26 cellular contexts compared by ENCODE assay signal in the genomic region with DNA sequence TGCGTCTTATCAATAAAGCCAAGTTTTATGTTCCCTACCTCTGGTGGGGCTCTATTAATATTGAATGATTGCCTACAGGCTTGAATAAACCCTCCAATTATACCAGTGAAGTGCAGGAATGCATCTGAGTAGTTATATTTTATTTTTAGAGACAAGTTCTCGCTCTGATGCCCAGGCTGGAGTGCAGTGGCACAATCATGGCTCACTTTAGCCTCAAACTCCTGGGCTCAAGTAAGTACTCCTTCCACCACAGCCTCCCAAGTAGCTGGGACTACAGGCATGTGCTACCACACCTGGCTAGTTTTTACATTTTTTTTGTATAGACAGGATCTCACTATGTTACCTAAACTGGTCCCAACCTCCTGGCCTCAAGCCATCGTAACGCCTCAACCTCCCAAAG. TPM values are rescaled to one million over a fixed set of nuclear protein-coding genes. Genes with fewer than 3 reads are reported as not detected.
A peak's percentile ranks its signal among the peaks of the same experiment; 100 is the strongest.
DNase-seq lines count a peak whose midpoint lies in the region; ATAC-seq, FAIRE-seq and TF ChIP-seq lines count a peak whose summit lies in the region.
"Had no signal": no experiment of that assay in that cellular context is flagged by ENCODE, and none has a peak within 500 bp of the region (broad histone marks: within the 10 kb centered on the region; RNA-seq: fewer than 3 reads in every experiment).

No MANE protein-coding gene starts in this region.

- peak overlapping the region in 1 of 11 experiments; percentile 23; a peak in 1 of 22 replicates for H3K9ac ChIP-seq in BLaER1 treated with 17β-estradiol and CSF1 and Interleukin-3, amounts not matched to agents 10 nM and 100 nM
- H3K9ac ChIP-seq: BLaER1, SK-N-SH had no signal

- H3K9me3 ChIP-seq in BLaER1 treated with 17β-estradiol and CSF1 and Interleukin-3, amounts not matched to agents 10 nM and 100 nM (replicated peaks in 1 of 11): no peaks in the 10 kb centered on the region
- no peaks in the 10 kb centered on the region for H3K9me3 ChIP-seq in heart left ventricle
- no peaks in the 10 kb centered on the region for H3K9me3 ChIP-seq in gastrocnemius medialis
- H3K9me3 ChIP-seq: BLaER1, Peyer's patch, SK-N-SH had no signal

- WGBS in heart left ventricle, 4 donors: 79 to 92% (median 84%) methylated on average over 4 of the region's 4 CpGs

- peaks cover 6% of the 10 kb centered on the region for H3K4me1 Mint-ChIP-seq in mesothelial cell of epicardium

- peaks cover 12 to 43% (median 29%) of the 10 kb centered on the region in 10 experiments; a peak in 18 of 20 replicates for H3K4me1 ChIP-seq in BLaER1 treated with 17β-estradiol and CSF1 and Interleukin-3, amounts not matched to agents 10 nM and 100 nM
- H3K4me1 ChIP-seq in heart left ventricle (peaks cover 0 to 29% (median 9%) of the 10 kb centered on the region in 12 donors), gastrocnemius medialis (peaks cover 26 to 38% of the 10 kb centered on the region in 2 donors)
- H3K4me1 ChIP-seq: Peyer's patch had no signal

- no peak overlapping the region for H3K4me3 ChIP-seq in BLaER1 treated with 17β-estradiol and CSF1 and Interleukin-3, amounts not matched to agents 10 nM and 100 nM
- H3K4me3 ChIP-seq in HL-60 (replicated peaks; ENCODE audit: insufficient read depth, low read length) (no peak overlapping the region), heart left ventricle (no peak overlapping the region), gastrocnemius medialis (no peak overlapping the region)
- H3K4me3 ChIP-seq: BLaER1, Peyer's patch had no signal

- in situ Hi-C loops in gastrocnemius medialis (cut with MboI; ENCODE audit: low sequenced_read_pairs in 4 of 4): no loop called here

- H3K27me3 ChIP-seq in BLaER1 treated with 17β-estradiol and CSF1 and Interleukin-3, amounts not matched to agents 10 nM and 100 nM: no peaks in the 10 kb centered on the region
- no peaks in the 10 kb centered on the region for H3K27me3 ChIP-seq in HL-60 (ENCODE audit: insufficient read depth, poor library complexity, severe bottlenecking)
- no peaks in the 10 kb centered on the region for H3K27me3 ChIP-seq in heart left ventricle
- no peaks in the 10 kb centered on the region for H3K27me3 ChIP-seq in gastrocnemius medialis
- H3K27me3 ChIP-seq: BLaER1, Peyer's patch had no signal

- H3K27me3 Mint-ChIP-seq in mesothelial cell of epicardium (ENCODE audit: low read depth): no peaks in the 10 kb centered on the region

- peak overlapping the region in 5 of 11 experiments; percentile 19 to 68 (median 47); a peak in 8 of 22 replicates for H3K4me2 ChIP-seq in BLaER1 treated with 17β-estradiol and CSF1 and Interleukin-3, amounts not matched to agents 10 nM and 100 nM
- H3K4me2 ChIP-seq: BLaER1, SK-N-SH had no signal

- H3K36me3 Mint-ChIP-seq in mesothelial cell of epicardium: no peaks in the 10 kb centered on the region
- H3K36me3 Mint-ChIP-seq: CD4-positive, alpha-beta memory T cell had no signal

- no peaks in the 10 kb centered on the region; a peak in 1 of 22 replicates for H4K20me1 ChIP-seq in BLaER1 treated with 17β-estradiol and CSF1 and Interleukin-3, amounts not matched to agents 10 nM and 100 nM
- H4K20me1 ChIP-seq: BLaER1 had no signal

- TF ChIP-seq POLR2A in heart left ventricle (IDR thresholded peaks at IDR 0.05) (no peak), gastrocnemius medialis (IDR thresholded peaks at IDR 0.05) (no peak), H54 (IDR thresholded peaks at IDR 0.05; ENCODE audit: low read depth, low read length) (no peak)

- no peak overlapping the region for H3K27ac Mint-ChIP-seq in mesothelial cell of epicardium
- H3K27ac Mint-ChIP-seq: CD4-positive, alpha-beta memory T cell had no signal

- H3K4me3 Mint-ChIP-seq in mesothelial cell of epicardium: no peak overlapping the region
- H3K4me3 Mint-ChIP-seq: CD4-positive, alpha-beta memory T cell had no signal

- H3K27ac ChIP-seq in BLaER1 treated with 17β-estradiol and CSF1 and Interleukin-3, amounts not matched to agents 10 nM and 100 nM: peak overlapping the region in 8 of 11 experiments; percentile 34 to 71 (median 54); a peak in 15 of 22 replicates
- H3K27ac ChIP-seq in HL-60 (replicated peaks) (peak overlapping the region; percentile 69), heart left ventricle (peak overlapping the region in 5 of 12 donors; percentile 20 to 49 (median 42)), gastrocnemius medialis (peak overlapping the region; percentile 36 to 62 (median 60))
- H3K27ac ChIP-seq: BLaER1, Peyer's patch had no signal

- no peak for DNase-seq in HL-60 (ENCODE audit: low read depth in 1 of 2, low spot score in 1 of 2)
- DNase-seq in heart left ventricle: no peak
- DNase-seq in gastrocnemius medialis: no peak
- DNase-seq in H54 (ENCODE audit: insufficient read length, low spot score): no peak
- DNase-seq in mesothelial cell of epicardium (ENCODE audit: low spot score in 2 of 2, unreplicated experiment in 2 of 2): no peak
- DNase-seq: CD4-positive, alpha-beta memory T cell; COR-L47; NCI-H1092 treated with DMSO at 0.1 percent for 48 hours; NCI-H1436; NCI-H187; NCI-H2081 treated with DMSO at 0.1 percent for 48 hours; NCI-H2171; NCI-H226; NCI-H510A; NCI-H69; Peyer's patch; SK-N-SH had no signal

- no peak for FAIRE-seq in H54 (lab: Jason Lieb, UNC)
- FAIRE-seq: A204.1, G401.6, H1 had no signal

- peaks cover 0 to 31% (median 0%) of the 10 kb centered on the region in 11 experiments; a peak in 6 of 22 replicates for H3K36me3 ChIP-seq in BLaER1 treated with 17β-estradiol and CSF1 and Interleukin-3, amounts not matched to agents 10 nM and 100 nM
- H3K36me3 ChIP-seq in heart left ventricle: peaks cover 0 to 15% (median 0%) of the 10 kb centered on the region in 9 donors
- no peaks in the 10 kb centered on the region for H3K36me3 ChIP-seq in gastrocnemius medialis
- H3K36me3 ChIP-seq: Peyer's patch had no signal

- intact Hi-C loops in heart left ventricle (cut with DNase I) (loop anchor here in 1 of 10 donors (5.0 kb wide), 1 partner anchor 34 kb away; the partner anchor contains the start of gene RRAGD), gastrocnemius medialis (cut with DNase I; ENCODE audit: low total_unique reads) (no loop called here)

- H3K9me3 Mint-ChIP-seq in mesothelial cell of epicardium: no peaks in the 10 kb centered on the region
- H3K9me3 Mint-ChIP-seq: CD4-positive, alpha-beta memory T cell had no signal

- ATAC-seq in heart left ventricle: peak; percentile 34 to 50 (median 44)
- no peak for ATAC-seq in gastrocnemius medialis
- ATAC-seq in GM19328 (IDR thresholded peaks at IDR 0.05; ENCODE audit: unreplicated experiment): no peak
- ATAC-seq: HCT116 had no signal

- TF ChIP-seq CTCF in HL-60 (IDR thresholded peaks at IDR 0.05; ENCODE audit: insufficient read depth, low read length) (no peak), heart left ventricle (IDR thresholded peaks at IDR 0.05) (no peak), gastrocnemius medialis (IDR thresholded peaks at IDR 0.05 in 4 of 5, conservative IDR thresholded peaks at IDR 0.05 in 1 of 5) (no peak), mesothelial cell of epicardium (IDR thresholded peaks at IDR 0.05; ENCODE audit: unreplicated experiment) (no peak)

RNA-seq across cellular contexts. Expression of gene UBE2J1, which starts 26.1 kb away (rescaled TPM):
- 10 to 100 TPM in 8 of 9 donors, 1 to 10 TPM in 1; 9.8 to 28.2 (median 15.2) TPM for total RNA-seq in heart left ventricle
- 10 to 100 TPM in 1 of 2 donors, 1 to 10 TPM in 1; 8.9 to 18.1 TPM for polyA plus RNA-seq in heart left ventricle
- 10 to 100 TPM; 10.5 to 15.1 (median 14.6) TPM for total RNA-seq in gastrocnemius medialis
- 32.2 to 35.0 TPM (median 34.2 TPM) in 3 replicates for total RNA-seq in mesothelial cell of epicardium

RNA-seq across cellular contexts. Expression of gene RRAGD, which starts 33.4 kb away (rescaled TPM):
- total RNA-seq in heart left ventricle (100 to 1,000 TPM in 5 of 9 donors, 10 to 100 TPM in 4; 69.7 to 147 (median 102) TPM), gastrocnemius medialis (100 to 1,000 TPM in 2 of 4 donors, 10 to 100 TPM in 2; 53.6 to 173 (median 106) TPM), mesothelial cell of epicardium (5.6 to 6.9 TPM (median 5.6 TPM) in 3 replicates)
- 10 to 100 TPM; 25.8 to 40.8 TPM for polyA plus RNA-seq in heart left ventricle
- total RNA-seq: HT-29 had no signal
- polyA plus RNA-seq: AG04450 had no signal

RNA-seq across cellular contexts. Expression of gene ANKRD6, which starts 54.3 kb away (rescaled TPM):
- 10 to 100 TPM in 7 of 9 donors, 1 to 10 TPM in 2; 7.4 to 14.1 (median 11.3) TPM for total RNA-seq in heart left ventricle
- polyA plus RNA-seq in heart left ventricle: 1 to 10 TPM; 3.5 to 4.6 TPM
- total RNA-seq in gastrocnemius medialis: 1 to 10 TPM; 1.6 to 6.8 (median 2.9) TPM
- total RNA-seq in mesothelial cell of epicardium: 41.0 to 44.9 TPM (median 43.5 TPM) in 3 replicates
- total RNA-seq: HT-29 had no signal

Comparison
In these comparisons a context has a peak if more than half of its experiments do, and no peak if none do; other contexts are left out.
1. ATAC-seq: peak in heart left ventricle (4 of 4); none in gastrocnemius medialis (0 of 2) and GM19328 (single experiment).